Comparison of ENCODE assay signal across 8 cellular contexts in the genomic region with DNA sequence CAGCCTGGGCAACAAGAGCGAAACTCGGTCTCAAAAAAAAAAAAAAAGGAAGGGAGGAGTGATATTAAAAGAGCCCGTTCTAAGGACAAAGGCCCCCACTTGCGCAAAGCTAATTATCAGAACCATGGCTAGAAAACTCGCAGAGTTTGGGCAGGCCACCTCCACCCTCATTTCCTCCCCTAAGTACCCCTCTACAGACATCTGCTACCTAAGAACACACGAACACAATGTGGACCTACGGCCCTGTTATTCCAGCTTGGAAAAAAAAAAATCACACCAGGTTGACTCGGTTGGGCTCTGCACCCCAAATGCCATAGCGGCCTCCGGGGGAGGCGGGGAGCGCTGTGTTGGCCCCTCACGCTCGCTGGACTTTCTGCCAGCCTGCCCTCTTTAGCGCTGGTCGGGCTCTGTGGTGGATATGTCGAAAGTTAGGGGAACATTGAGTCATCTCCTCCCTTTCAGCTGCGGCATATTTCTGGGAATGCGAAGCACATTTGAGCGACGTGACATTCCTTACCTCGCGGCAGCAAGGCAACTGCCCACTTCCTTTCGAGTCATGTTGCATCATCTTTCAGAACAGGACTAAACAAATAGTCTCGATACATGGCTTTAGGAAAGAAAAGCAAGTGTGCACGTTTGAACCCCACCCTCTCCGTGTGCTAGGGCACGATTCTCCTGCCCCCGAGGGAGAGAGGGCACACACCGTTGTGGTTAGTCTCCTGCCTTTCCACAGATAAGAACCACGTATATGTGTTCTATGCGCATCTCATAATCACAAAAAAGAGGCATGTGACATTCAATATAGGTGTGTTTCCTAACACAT.
DNase-seq lines count a peak whose midpoint lies in the region; ATAC-seq and TF ChIP-seq lines count a peak whose summit lies in the region.

No MANE protein-coding gene starts in this region.

- ATAC-seq in CD4-positive, alpha-beta T cell (ENCODE audit: poor library complexity), result no peak
- ATAC-seq in GM19395 (IDR thresholded peaks at IDR 0.05; ENCODE audit: unreplicated experiment), result no peak

- H3K27ac Mint-ChIP-seq in neural crest cell (ENCODE audit: unreplicated experiment), result peak overlapping the region; percentile 38
- H3K27ac Mint-ChIP-seq in CD4-positive, alpha-beta T cell, result no peak overlapping the region

- H3K9me3 Mint-ChIP-seq in neural crest cell, result no peaks in the 10 kb centered on the region
- no peaks in the 10 kb centered on the region for H3K9me3 Mint-ChIP-seq in CD4-positive, alpha-beta T cell

- H3K27ac ChIP-seq in CD4-positive, alpha-beta T cell (ENCODE audit: low read depth, low read length), result no peak overlapping the region

- DNase-seq in DMS53 (lab: John Stamatoyannopoulos, UW), result peak; percentile 54
- peak; percentile 67 to 79 for DNase-seq in NOMO-1 (lab: John Stamatoyannopoulos, UW; ENCODE audit: unreplicated experiment in 2 of 2)
- DNase-seq in dermis microvascular lymphatic vessel endothelial cell (ENCODE audit: low read depth in 2 of 2), result peak; percentile 46 to 93
- DNase-seq in neural crest cell (ENCODE audit: low read depth, low spot score), result no peak
- DNase-seq in NCI-H1105 (lab: John Stamatoyannopoulos, UW), result no peak
- DNase-seq in NCI-H2196 treated with DMSO at 0.1 percent for 48 hours (lab: John Stamatoyannopoulos, UW; ENCODE audit: unreplicated experiment), result no peak
- DNase-seq in CD4-positive, alpha-beta T cell, result no peak

- intact Hi-C loops in CD4-positive, alpha-beta T cell (cut with DNase I, micrococcal nuclease), result no loop called here

- peaks cover 2% of the 10 kb centered on the region for H3K27me3 Mint-ChIP-seq in neural crest cell (ENCODE audit: low read depth)
- peaks cover 52% of the 10 kb centered on the region for H3K27me3 Mint-ChIP-seq in CD4-positive, alpha-beta T cell

- peaks cover 20% of the 10 kb centered on the region for H3K27me3 ChIP-seq in CD4-positive, alpha-beta T cell (ENCODE audit: control insufficient read depth, insufficient read depth, low read length)

- POLR2A ChIA-PET in CD4-positive, alpha-beta T cell (lab: Charles Lee), result interaction anchor here (0.6 kb wide), 1 partner anchor 42 kb away, joined by 3 read pairs; no protein-coding TSS in a partner anchor

- no peak for TF ChIP-seq CTCF in neural crest cell (conservative IDR thresholded peaks at IDR 0.05)
- no peak for TF ChIP-seq CTCF in CD4-positive, alpha-beta T cell (IDR thresholded peaks at IDR 0.05)

- CTCF ChIA-PET in CD4-positive, alpha-beta T cell (lab: Charles Lee), result no interaction called here

- peaks cover 36% of the 10 kb centered on the region for H3K4me1 Mint-ChIP-seq in neural crest cell
- peaks cover 11% of the 10 kb centered on the region for H3K4me1 Mint-ChIP-seq in CD4-positive, alpha-beta T cell (ENCODE audit: low read depth)

- no peaks in the 10 kb centered on the region for H3K36me3 Mint-ChIP-seq in neural crest cell (ENCODE audit: low read depth)
- H3K36me3 Mint-ChIP-seq in CD4-positive, alpha-beta T cell (ENCODE audit: low read depth), result no peaks in the 10 kb centered on the region

- H3K9me3 ChIP-seq in CD4-positive, alpha-beta T cell (ENCODE audit: control insufficient read depth, low read length), result no peaks in the 10 kb centered on the region

- H3K4me3 Mint-ChIP-seq in neural crest cell, result no peak overlapping the region
- no peak overlapping the region for H3K4me3 Mint-ChIP-seq in CD4-positive, alpha-beta T cell

Comparison
In these comparisons a context has a peak if more than half of its experiments do, and no peak if none do; other contexts are left out.
1. DNase-seq: peak in DMS53 (single experiment), NOMO-1 (2 of 2) and dermis microvascular lymphatic vessel endothelial cell (2 of 2); none in neural crest cell (single experiment), NCI-H1105 (single experiment), NCI-H2196 treated with DMSO at 0.1 percent for 48 hours (single experiment) and CD4-positive, alpha-beta T cell (0 of 10).